26 cellular contexts compared by ENCODE assay signal in genomic region chr5:18990852-18991251, GRCh38.
"Had no signal": no experiment of that assay in that cellular context is flagged by ENCODE, and none has a peak within 500 bp of the region (broad histone marks: within the 10 kb centered on the region; RNA-seq: fewer than 3 reads in every experiment).

No MANE protein-coding gene starts in this region.

- FAIRE-seq: endometrium, keratinocyte had no signal

- H3K27ac ChIP-seq: colonic mucosa, epithelial cell of prostate, esophagus squamous epithelium, gastroesophageal sphincter, heart left ventricle, hepatocyte, left lung, lower lobe of right lung had no signal

- H3K27ac Mint-ChIP-seq: dendritic cell treated with granulocyte-macrophage colony-stimulating factor and Interleukin-4, amounts not matched to agents 40 ng/mL and 50 ng/mL, for 4 days; effector memory CD8-positive, alpha-beta T cell; endodermal cell; immature natural killer cell; mesothelial cell of epicardium; naive B cell had no signal

- H3K4me3 Mint-ChIP-seq: dendritic cell treated with granulocyte-macrophage colony-stimulating factor and Interleukin-4, amounts not matched to agents 40 ng/mL and 50 ng/mL, for 4 days; effector memory CD8-positive, alpha-beta T cell; endodermal cell; immature natural killer cell; mesothelial cell of epicardium; naive B cell had no signal

- H3K4me1 ChIP-seq: colonic mucosa, esophagus squamous epithelium, gastroesophageal sphincter, heart left ventricle, left lung, lower lobe of right lung had no signal

- H3K36me3 ChIP-seq: colonic mucosa, esophagus squamous epithelium, gastroesophageal sphincter, heart left ventricle, left lung, lower lobe of right lung had no signal

- DNase-seq: colonic mucosa; cortex of kidney; effector CD8-positive, alpha-beta T cell; effector memory CD8-positive, alpha-beta T cell; endodermal cell; erythroblast; esophagus squamous epithelium; foreskin fibroblast; foreskin melanocyte; heart left ventricle; hypothalamus; immature natural killer cell; left cardiac atrium; left lung; left ventricle myocardium superior; lower lobe of right lung; mesenchymal stem cell; mucosa of descending colon; naive B cell had no signal

- H3K27me3 ChIP-seq: colonic mucosa, esophagus squamous epithelium, gastroesophageal sphincter, heart left ventricle, hepatocyte, left lung had no signal

- H2AFZ ChIP-seq: hepatocyte had no signal

- H3K79me2 ChIP-seq: hepatocyte had no signal

- H3K9me3 ChIP-seq: colonic mucosa, esophagus squamous epithelium, gastroesophageal sphincter, heart left ventricle, left lung, lower lobe of right lung, mucosa of descending colon had no signal

- H3K27me3 Mint-ChIP-seq: dendritic cell treated with granulocyte-macrophage colony-stimulating factor and Interleukin-4, amounts not matched to agents 40 ng/mL and 50 ng/mL, for 4 days; effector memory CD8-positive, alpha-beta T cell; naive B cell had no signal

- H3K4me3 ChIP-seq: colonic mucosa, esophagus squamous epithelium, gastroesophageal sphincter, heart left ventricle, hepatocyte, left lung, lower lobe of right lung, mucosa of descending colon had no signal

- H3K9me3 Mint-ChIP-seq: endodermal cell, mesothelial cell of epicardium had no signal

- H3K36me3 Mint-ChIP-seq: immature natural killer cell, mesothelial cell of epicardium, naive B cell had no signal

- H3K4me1 Mint-ChIP-seq: immature natural killer cell, naive B cell had no signal

- H3K4me2 ChIP-seq: hepatocyte had no signal
